Comparison of ENCODE assay signal across 8 cellular contexts in genomic region chrX:12790878-12791252, GRCh38. TPM values are rescaled to one million over a fixed set of nuclear protein-coding genes. Genes with fewer than 3 reads are reported as not detected.
A peak's percentile ranks its signal among the peaks of the same experiment; 100 is the strongest.
DNase-seq lines count a peak whose midpoint lies in the region; ATAC-seq, FAIRE-seq and TF ChIP-seq lines count a peak whose summit lies in the region.

No MANE protein-coding gene starts in this region.

- peak overlapping the region; percentile 75 for H3K4me3 Mint-ChIP-seq in MCF 10A (ENCODE audit: unreplicated experiment)

- H3K36me3 ChIP-seq in mucosa of descending colon (ENCODE audit: low read depth), result no peaks in the 10 kb centered on the region

- no peak overlapping the region for H3K27ac Mint-ChIP-seq in MCF 10A (ENCODE audit: low read depth, unreplicated experiment)

- intact Hi-C loops in MCF 10A (cut with micrococcal nuclease) (no loop called here), mucosa of descending colon (cut with DNase I, micrococcal nuclease) (no loop called here)

- no peaks in the 10 kb centered on the region for H3K9me3 ChIP-seq in mucosa of descending colon

- DNase-seq in stimulated activated CD4-positive, alpha-beta T cell treated with anti-CD3 and anti-CD28 coated beads, Interleukin-12 subunit alpha, Interleukin-12 subunit beta, amount 100 ng/mL, for 4 hours, result peak; percentile 4
- no peak for DNase-seq in stimulated activated CD4-positive, alpha-beta T cell treated with anti-CD3 and anti-CD28 coated beads, Interleukin-15, amount 100 ng/mL, for 24 hours
- DNase-seq in HT1080 (ENCODE audit: low read depth) (peak; percentile 0), MCF 10A (ENCODE audit: unreplicated experiment) (no peak), mucosa of descending colon (peak in 1 of 3 donors; percentile 9), HTR-8/SVneo (ENCODE audit: insufficient read length, low spot score) (no peak), AG20443 (ENCODE audit: low spot score) (no peak)
- no peak for DNase-seq in activated CD4-positive, CD25-positive, alpha-beta regulatory T cell treated with anti-CD3 and anti-CD28 coated beads, Interleukin-2, amount 50 U/mL, for 72 hours

- H3K36me3 Mint-ChIP-seq in MCF 10A (ENCODE audit: insufficient read depth, unreplicated experiment), result no peaks in the 10 kb centered on the region

- H3K4me3 ChIP-seq in mucosa of descending colon, result no peak overlapping the region

- peaks cover 4% of the 10 kb centered on the region for H3K4me1 Mint-ChIP-seq in MCF 10A (ENCODE audit: insufficient read depth, unreplicated experiment)

- CTCF ChIA-PET in MCF 10A (lab: Yijun Ruan, JAX), result interaction anchor here (0.5 to 1.2 kb wide), 4 partner anchors 24 to 697 kb away, joined by 3 to 4 read pairs (median 3); no protein-coding TSS in a partner anchor

- no peaks in the 10 kb centered on the region for H3K9me3 Mint-ChIP-seq in MCF 10A (ENCODE audit: unreplicated experiment)

- H3K27me3 Mint-ChIP-seq in MCF 10A (ENCODE audit: insufficient read depth, unreplicated experiment), result peaks cover 17% of the 10 kb centered on the region

- POLR2A ChIA-PET in MCF 10A (lab: Yijun Ruan, JAX), result interaction anchor here (1.6 kb wide), 1 partner anchor 10 kb away, joined by 6 read pairs; no protein-coding TSS in a partner anchor

- FAIRE-seq in HTR-8/SVneo (lab: Jason Lieb, UNC), result no peak

- TF ChIP-seq CTCF in MCF 10A (IDR thresholded peaks at IDR 0.05; ENCODE audit: unreplicated experiment) (no peak), mucosa of descending colon (IDR thresholded peaks at IDR 0.05) (no peak)

- ATAC-seq in mucosa of descending colon, result peak; percentile 34

- BruUV-seq in MCF 10A (replicated peaks; lab: Mats Ljungman, UMichigan), result no TSS peak

- H3K4me1 ChIP-seq in mucosa of descending colon (ENCODE audit: low read depth), result no peaks in the 10 kb centered on the region

RNA-seq across cellular contexts. Expression of gene PRPS2, which starts 0.3 kb away (rescaled TPM):
- total RNA-seq in HT1080 (2014; rRNA removed; shearing (Covaris generic)), result 65.6 and 76.3 TPM in 2 replicates
- polyA plus RNA-seq in HT1080 (2015; cell fraction: cytosol; rRNA removed), result 53.7 and 64.1 TPM in 2 replicates
- polyA plus RNA-seq in HT1080 (2015; cell fraction: nucleus; rRNA removed), result 53.5 and 60.7 TPM in 2 replicates
- total RNA-seq in MCF 10A (2022) (27.3 and 45.1 TPM in 2 replicates), mucosa of descending colon (10 to 100 TPM; 37.0 to 68.5 (median 56.4) TPM)

Comparison
In these comparisons a context has a peak if more than half of its experiments do, and no peak if none do; other contexts are left out.
1. DNase-seq: peak in stimulated activated CD4-positive, alpha-beta T cell treated with anti-CD3 and anti-CD28 coated beads, Interleukin-12 subunit alpha, Interleukin-12 subunit beta, amount 100 ng/mL, for 4 hours (single experiment) and HT1080 (single experiment); none in stimulated activated CD4-positive, alpha-beta T cell treated with anti-CD3 and anti-CD28 coated beads, Interleukin-15, amount 100 ng/mL, for 24 hours (single experiment), MCF 10A (single experiment), HTR-8/SVneo (single experiment), AG20443 (single experiment) and activated CD4-positive, CD25-positive, alpha-beta regulatory T cell treated with anti-CD3 and anti-CD28 coated beads, Interleukin-2, amount 50 U/mL, for 72 hours (single experiment).